In the genomic region with DNA sequence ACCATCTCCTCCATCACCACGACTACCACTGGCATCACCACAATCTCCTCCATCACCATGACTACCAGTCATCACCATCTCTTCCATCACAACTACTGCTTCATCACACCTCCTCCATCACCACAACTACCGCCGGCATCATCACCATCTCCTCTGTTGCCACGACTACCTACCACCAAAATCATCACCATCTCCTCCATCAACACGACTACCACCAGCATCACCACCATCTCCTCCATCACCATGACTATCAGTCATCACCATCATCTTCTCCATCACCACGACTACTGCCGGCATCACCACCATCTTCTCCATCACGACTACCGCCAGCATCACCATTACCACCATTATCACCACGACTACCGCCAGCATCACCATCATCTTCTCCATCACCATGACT, we compare ENCODE assay signal across 26 cellular contexts.
"Had no signal": no experiment of that assay in that cellular context is flagged by ENCODE, and none has a peak within 500 bp of the region (broad histone marks: within the 10 kb centered on the region; RNA-seq: fewer than 3 reads in every experiment).

No MANE protein-coding gene starts in this region.

- H3K36me3 Mint-ChIP-seq: naive B cell; natural killer cell; stimulated activated memory B cell treated with anti-CD40 and anti-IgM and Interleukin-4, amounts not matched to agents 10 μg/mL and 1 μg/mL and 100 μg/mL, for 72 hours had no signal

- H3K27ac Mint-ChIP-seq: mesothelial cell of epicardium; naive B cell; natural killer cell; nephron progenitor cell; neural progenitor cell; progenitor cell of endocrine pancreas; stimulated activated memory B cell treated with anti-CD40 and anti-IgM and Interleukin-4, amounts not matched to agents 10 μg/mL and 1 μg/mL and 100 μg/mL, for 72 hours; stimulated activated naive CD8-positive, alpha-beta T cell treated with anti-CD3 and anti-CD28 coated beads, Interleukin-15, amount 100 ng/mL, for 72 hours had no signal

- H3K4me3 Mint-ChIP-seq: mesothelial cell of epicardium; naive B cell; natural killer cell; nephron progenitor cell; neural progenitor cell; stimulated activated memory B cell treated with anti-CD40 and anti-IgM and Interleukin-4, amounts not matched to agents 10 μg/mL and 1 μg/mL and 100 μg/mL, for 72 hours; stimulated activated naive CD8-positive, alpha-beta T cell treated with anti-CD3 and anti-CD28 coated beads, Interleukin-15, amount 100 ng/mL, for 72 hours had no signal

- H2AFZ ChIP-seq: hepatocyte, neural progenitor cell had no signal

- H3K4me1 Mint-ChIP-seq: mesothelial cell of epicardium; naive B cell; natural killer cell; neural progenitor cell; stimulated activated memory B cell treated with anti-CD40 and anti-IgM and Interleukin-4, amounts not matched to agents 10 μg/mL and 1 μg/mL and 100 μg/mL, for 72 hours; stimulated activated naive CD8-positive, alpha-beta T cell treated with anti-CD3 and anti-CD28 coated beads, Interleukin-15, amount 100 ng/mL, for 72 hours had no signal

- H3K4me1 ChIP-seq: heart right ventricle, left ventricle myocardium inferior, right atrium auricular region, tibial nerve, upper lobe of left lung had no signal

- H3K27me3 Mint-ChIP-seq: progenitor cell of endocrine pancreas; stimulated activated memory B cell treated with anti-CD40 and anti-IgM and Interleukin-4, amounts not matched to agents 10 μg/mL and 1 μg/mL and 100 μg/mL, for 72 hours had no signal

- H3K27me3 ChIP-seq: hepatocyte, neural progenitor cell, ovary, right atrium auricular region, tibial nerve, upper lobe of left lung had no signal

- DNase-seq: heart right ventricle; islet precursor cell; left ventricle myocardium inferior; mesendoderm; naive B cell; natural killer cell; nephron progenitor cell; ovary; small intestine; stimulated activated CD4-positive, alpha-beta T cell treated with anti-CD3 and anti-CD28 coated beads, Interleukin-1b, Interleukin-23, amount 100 ng/mL, for 48 hours; stimulated activated CD4-positive, alpha-beta T cell treated with anti-CD3 and anti-CD28 coated beads, Interleukin-2, amount 100 ng/mL, for 48 hours; stimulated activated CD4-positive, alpha-beta T cell treated with anti-CD3 and anti-CD28 coated beads, Interleukin-4, amount 100 ng/mL, for 4 hours; stimulated activated CD8-positive, alpha-beta memory T cell treated with anti-CD3 and anti-CD28 coated beads, Interleukin-4, amount 100 ng/mL, for 48 hours; stimulated activated naive CD4-positive, alpha-beta T cell treated with Interleukin-2 at 50 U/mL for 16 hours; stimulated activated naive CD8-positive, alpha-beta T cell treated with anti-CD3 and anti-CD28 coated beads, Interleukin-15, amount 100 ng/mL, for 72 hours; substantia nigra; upper lobe of left lung had no signal

- ATAC-seq: heart right ventricle; natural killer cell; sciatic nerve; stimulated activated memory B cell treated with anti-CD40 and anti-IgM and Interleukin-4, amounts not matched to agents 10 μg/mL and 1 μg/mL and 100 μg/mL, for 72 hours; stimulated activated naive CD8-positive, alpha-beta T cell treated with anti-CD3 and anti-CD28 coated beads, Interleukin-15, amount 100 ng/mL, for 72 hours had no signal

- H3K4me3 ChIP-seq: heart right ventricle, hepatocyte, left ventricle myocardium inferior, lung, neural progenitor cell, ovary, right atrium auricular region, tibial nerve, upper lobe of left lung had no signal

- H3K9ac ChIP-seq: neural progenitor cell had no signal

- H3K9me3 Mint-ChIP-seq: natural killer cell; stimulated activated memory B cell treated with anti-CD40 and anti-IgM and Interleukin-4, amounts not matched to agents 10 μg/mL and 1 μg/mL and 100 μg/mL, for 72 hours; stimulated activated naive CD8-positive, alpha-beta T cell treated with anti-CD3 and anti-CD28 coated beads, Interleukin-15, amount 100 ng/mL, for 72 hours had no signal

- H3K27ac ChIP-seq: heart right ventricle, hepatocyte, left ventricle myocardium inferior, neural progenitor cell, ovary, right atrium auricular region, tibial nerve, upper lobe of left lung had no signal

- H3K36me3 ChIP-seq: heart right ventricle, left ventricle myocardium inferior, neural progenitor cell, ovary, right atrium auricular region, tibial nerve, upper lobe of left lung had no signal

- H3K4me2 ChIP-seq: hepatocyte, neural progenitor cell had no signal

- H3K9me3 ChIP-seq: ovary had no signal

- H3K79me2 ChIP-seq: hepatocyte had no signal

- FAIRE-seq: small intestine had no signal
